25 cellular contexts compared by ENCODE assay signal in genomic region chr15:63059573-63060216, GRCh38. TPM values are rescaled to one million over a fixed set of nuclear protein-coding genes. Genes with fewer than 3 reads are reported as not detected.
DNase-seq lines count a peak whose midpoint lies in the region; ATAC-seq and TF ChIP-seq lines count a peak whose summit lies in the region.
"Had no signal": no experiment of that assay in that cellular context is flagged by ENCODE, and none has a peak within 500 bp of the region (broad histone marks: within the 10 kb centered on the region; RNA-seq: fewer than 3 reads in every experiment).

No MANE protein-coding gene starts in this region.

- H3K9me3 ChIP-seq in heart left ventricle (no peaks in the 10 kb centered on the region), muscle layer of colon (ENCODE audit: low read length) (no peaks in the 10 kb centered on the region), upper lobe of right lung (no peaks in the 10 kb centered on the region), MM.1S (replicated peaks; ENCODE audit: insufficient read depth, low read length) (no peaks in the 10 kb centered on the region)
- H3K9me3 ChIP-seq: A549, ovary, suprapubic skin had no signal

- H3K27me3 ChIP-seq in heart left ventricle (no peaks in the 10 kb centered on the region), muscle layer of colon (ENCODE audit: control insufficient read depth in 1 of 2, insufficient read depth in 2 of 2, low read length in 2 of 2) (no peaks in the 10 kb centered on the region), upper lobe of right lung (no peaks in the 10 kb centered on the region), MM.1S (replicated peaks; ENCODE audit: insufficient read depth, low read length) (no peaks in the 10 kb centered on the region)
- H3K27me3 ChIP-seq: ovary, suprapubic skin had no signal

- H4K20me1 ChIP-seq in MM.1S (ENCODE audit: insufficient read depth, low read length) = no peaks in the 10 kb centered on the region

- no peak for TF ChIP-seq CTCF in heart left ventricle (IDR thresholded peaks at IDR 0.05)
- no peak for TF ChIP-seq CTCF in upper lobe of right lung (IDR thresholded peaks at IDR 0.05)
- no peak for TF ChIP-seq CTCF in MM.1S (IDR thresholded peaks at IDR 0.05; ENCODE audit: low read length)

- H3K9me2 ChIP-seq in MM.1S (replicated peaks; ENCODE audit: insufficient read depth, low read length) = no peaks in the 10 kb centered on the region

- no peak overlapping the region for H3K4me2 ChIP-seq in MM.1S (ENCODE audit: low read depth, low read length)
- H3K4me2 ChIP-seq: A549 had no signal

- H3F3A ChIP-seq in MM.1S (ENCODE audit: insufficient read depth, low read length) = no peaks in the 10 kb centered on the region

- H3K4me1 ChIP-seq in heart left ventricle (peaks cover 12 to 99% (median 70%) of the 10 kb centered on the region in 12 donors), muscle layer of colon (ENCODE audit: insufficient read depth, low read length) (peaks cover 91% of the 10 kb centered on the region), upper lobe of right lung (peaks cover 24% of the 10 kb centered on the region), MM.1S (ENCODE audit: low read length) (no peaks in the 10 kb centered on the region)

- WGBS in heart left ventricle, 4 donors = 47 to 57% (median 49%) methylated on average over 10 of the region's 10 CpGs

- H3K79me2 ChIP-seq in MM.1S (ENCODE audit: low read length) = no peaks in the 10 kb centered on the region

- TF ChIP-seq POLR2A in heart left ventricle (IDR thresholded peaks at IDR 0.05) = no peak

- ATAC-seq in heart left ventricle (no peak), Right ventricle myocardium inferior (no peak), upper lobe of right lung (peak; percentile 52)
- ATAC-seq: activated CD4-positive, CD25-positive, alpha-beta regulatory T cell treated with anti-CD3 and anti-CD28 coated beads, Interleukin-2, amount 50 U/mL, for 24 hours; GM12878 had no signal

- no peak for DNase-seq in heart left ventricle
- DNase-seq in Right ventricle myocardium inferior (ENCODE audit: missing footprints) = no peak
- DNase-seq in cerebellum (ENCODE audit: low spot score) = peak; percentile 77
- DNase-seq in upper lobe of right lung = no peak
- DNase-seq in NCI-H2081 treated with DMSO at 0.1 percent for 48 hours (lab: John Stamatoyannopoulos, UW) = no peak
- DNase-seq in hippocampal formation (lab: John Stamatoyannopoulos, UW) = no peak
- DNase-seq in MM.1S = no peak
- DNase-seq: activated CD8-positive, alpha-beta memory T cell treated with anti-CD3 and anti-CD28 coated beads for 24 hours; activated naive CD8-positive, alpha-beta T cell treated with anti-CD3 and anti-CD28 coated beads, Interleukin-2, amount 10 ng/mL, durations not matched to agents 7 days and 5 days; effector CD8-positive, alpha-beta T cell; GF-D8; HCEC 1CT; MV-4-11; NCI-H2081; NCI-H526; OCI-M1; ovary; stimulated activated CD8-positive, alpha-beta memory T cell treated with anti-CD3 and anti-CD28 coated beads, Interleukin-4, amount 100 ng/mL, for 48 hours had no signal

- H3K9ac ChIP-seq in muscle layer of colon (ENCODE audit: low read length) = no peak overlapping the region
- no peak overlapping the region for H3K9ac ChIP-seq in MM.1S (ENCODE audit: low read length)

- H3K27ac ChIP-seq in heart left ventricle (peak overlapping the region; percentile 9 to 96 (median 36)), muscle layer of colon (ENCODE audit: low read depth, low read length) (peak overlapping the region; percentile 21), upper lobe of right lung (peak overlapping the region; percentile 9), MM.1S (ENCODE audit: low read length) (no peak overlapping the region)
- H3K27ac ChIP-seq: C4-2B, ovary, skin epidermis, suprapubic skin had no signal

- no peak overlapping the region for H2AFZ ChIP-seq in MM.1S (ENCODE audit: low read length)

- intact Hi-C loops in heart left ventricle (cut with DNase I) (no loop called here), Right ventricle myocardium inferior (cut with DNase I) (no loop called here), upper lobe of right lung (cut with DNase I) (no loop called here)

- H3K36me3 ChIP-seq in heart left ventricle = peaks cover 10 to 100% (median 88%) of the 10 kb centered on the region in 9 donors
- peaks cover 92% of the 10 kb centered on the region for H3K36me3 ChIP-seq in muscle layer of colon (ENCODE audit: insufficient read depth, low read length)
- peaks cover 82% of the 10 kb centered on the region for H3K36me3 ChIP-seq in upper lobe of right lung
- no peaks in the 10 kb centered on the region for H3K36me3 ChIP-seq in MM.1S (replicated peaks; ENCODE audit: insufficient read depth, low read length)
- H3K36me3 ChIP-seq: ovary had no signal

- H3K4me3 ChIP-seq in heart left ventricle = no peak overlapping the region
- no peak overlapping the region for H3K4me3 ChIP-seq in muscle layer of colon (ENCODE audit: low read depth in 1 of 2, low read length in 2 of 2)
- no peak overlapping the region for H3K4me3 ChIP-seq in upper lobe of right lung
- no peak overlapping the region for H3K4me3 ChIP-seq in MM.1S (ENCODE audit: low read length)
- H3K4me3 ChIP-seq: A549, GM12878, ovary, skin epidermis, suprapubic skin had no signal

RNA-seq across cellular contexts. Expression of gene TPM1, which starts 17.1 kb away (rescaled TPM):
- total RNA-seq in heart left ventricle = over 10,000 TPM in 7 of 9 donors, 1,000 to 10,000 TPM in 2; 9,722 to 18,689 (median 13,330) TPM
- polyA plus RNA-seq in heart left ventricle = over 10,000 TPM; 13,651 to 16,217 TPM
- 13,805 TPM for total RNA-seq in Right ventricle myocardium inferior
- total RNA-seq in cerebellum = 119 TPM
- total RNA-seq in upper lobe of right lung = 229 TPM

Comparison
In these comparisons a context has a peak if more than half of its experiments do, and no peak if none do; other contexts are left out.
1. RNA of gene TPM1, which starts 17.1 kb away (total RNA-seq): 13,805 TPM in Right ventricle myocardium inferior (single experiment) and 9,722 to 18,689 TPM in heart left ventricle; 229 TPM in upper lobe of right lung (single experiment) and 119 TPM in cerebellum (single experiment); every median in the first group is over 10 times any median in the second.